In the genomic region with DNA sequence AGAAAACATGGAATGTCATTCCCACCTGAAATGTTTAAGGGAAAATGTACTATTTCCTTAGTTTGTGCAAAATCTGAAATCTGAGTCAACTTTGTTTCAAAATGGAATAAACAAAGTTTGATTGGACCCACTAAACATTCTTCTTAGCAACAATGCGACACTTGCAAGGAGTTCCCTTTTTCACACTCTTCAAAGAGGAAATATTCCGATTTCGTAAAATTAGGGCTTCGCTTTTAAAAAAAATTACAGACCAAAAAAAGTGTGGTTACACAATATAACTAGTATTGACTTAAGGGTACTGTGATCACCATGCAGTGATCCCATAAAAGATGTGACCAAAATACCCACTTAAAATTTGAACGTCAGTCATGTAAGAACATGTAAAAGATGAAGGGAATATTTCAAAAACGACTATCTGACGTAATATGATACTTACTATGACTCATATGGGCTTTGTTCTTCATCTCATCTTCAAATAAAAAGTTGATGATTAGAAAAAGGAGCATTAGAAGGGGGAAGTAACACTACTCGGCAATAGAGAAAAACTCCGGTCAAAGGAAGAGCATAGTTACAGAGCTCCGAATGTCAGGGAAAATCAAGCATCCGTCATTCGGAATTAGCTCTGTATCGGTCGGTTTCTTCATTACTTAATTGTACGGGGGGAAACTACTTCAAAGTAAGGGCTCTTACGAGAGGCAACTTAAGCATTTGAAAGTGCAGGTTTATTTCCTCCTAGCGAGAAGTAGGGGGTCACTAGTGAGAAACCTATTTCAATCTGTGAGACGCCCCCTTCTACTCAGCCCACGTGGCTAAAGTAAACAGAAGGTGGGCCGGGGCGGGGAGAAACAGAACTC, we compare ENCODE assay signal across 1 cellular context.
TF ChIP-seq lines count a peak whose summit lies in the region.

No MANE protein-coding gene starts in this region.

TF ChIP-seq in GM12878, 131 proteins besides CTCF, POLR2A, EP300 and RAD21 (continued from another document and continues in another):
- TF ChIP-seq FOXM1 (IDR thresholded peaks at IDR 0.05; ENCODE audit: low read depth, low read length), result peak; percentile 37; the same call in 1 of the 2 replicates
- no peak for TF ChIP-seq PRDM15 (CRISPR knock-in tag; IDR thresholded peaks at IDR 0.05)
- TF ChIP-seq KDM1A (IDR thresholded peaks at IDR 0.05; ENCODE audit: borderline replicate concordance), result no peak
- peak in 1 of 2 experiments; percentile 19; a peak in 1 of 4 replicates for TF ChIP-seq IKZF2 (IDR thresholded peaks at IDR 0.05)
- no peak for TF ChIP-seq SREBF2 (IDR thresholded peaks at IDR 0.05; ENCODE audit: low read length)
- peak; percentile 33; the same call in 1 of the 2 replicates for TF ChIP-seq RUNX3 (IDR thresholded peaks at IDR 0.05; ENCODE audit: low read length)
- 0 out of 2 replicates have a peak, but pooled peaks have one; percentile 32 for TF ChIP-seq MTA3 (IDR thresholded peaks at IDR 0.05; ENCODE audit: borderline replicate concordance, low read length)
- TF ChIP-seq, protein P1, sequence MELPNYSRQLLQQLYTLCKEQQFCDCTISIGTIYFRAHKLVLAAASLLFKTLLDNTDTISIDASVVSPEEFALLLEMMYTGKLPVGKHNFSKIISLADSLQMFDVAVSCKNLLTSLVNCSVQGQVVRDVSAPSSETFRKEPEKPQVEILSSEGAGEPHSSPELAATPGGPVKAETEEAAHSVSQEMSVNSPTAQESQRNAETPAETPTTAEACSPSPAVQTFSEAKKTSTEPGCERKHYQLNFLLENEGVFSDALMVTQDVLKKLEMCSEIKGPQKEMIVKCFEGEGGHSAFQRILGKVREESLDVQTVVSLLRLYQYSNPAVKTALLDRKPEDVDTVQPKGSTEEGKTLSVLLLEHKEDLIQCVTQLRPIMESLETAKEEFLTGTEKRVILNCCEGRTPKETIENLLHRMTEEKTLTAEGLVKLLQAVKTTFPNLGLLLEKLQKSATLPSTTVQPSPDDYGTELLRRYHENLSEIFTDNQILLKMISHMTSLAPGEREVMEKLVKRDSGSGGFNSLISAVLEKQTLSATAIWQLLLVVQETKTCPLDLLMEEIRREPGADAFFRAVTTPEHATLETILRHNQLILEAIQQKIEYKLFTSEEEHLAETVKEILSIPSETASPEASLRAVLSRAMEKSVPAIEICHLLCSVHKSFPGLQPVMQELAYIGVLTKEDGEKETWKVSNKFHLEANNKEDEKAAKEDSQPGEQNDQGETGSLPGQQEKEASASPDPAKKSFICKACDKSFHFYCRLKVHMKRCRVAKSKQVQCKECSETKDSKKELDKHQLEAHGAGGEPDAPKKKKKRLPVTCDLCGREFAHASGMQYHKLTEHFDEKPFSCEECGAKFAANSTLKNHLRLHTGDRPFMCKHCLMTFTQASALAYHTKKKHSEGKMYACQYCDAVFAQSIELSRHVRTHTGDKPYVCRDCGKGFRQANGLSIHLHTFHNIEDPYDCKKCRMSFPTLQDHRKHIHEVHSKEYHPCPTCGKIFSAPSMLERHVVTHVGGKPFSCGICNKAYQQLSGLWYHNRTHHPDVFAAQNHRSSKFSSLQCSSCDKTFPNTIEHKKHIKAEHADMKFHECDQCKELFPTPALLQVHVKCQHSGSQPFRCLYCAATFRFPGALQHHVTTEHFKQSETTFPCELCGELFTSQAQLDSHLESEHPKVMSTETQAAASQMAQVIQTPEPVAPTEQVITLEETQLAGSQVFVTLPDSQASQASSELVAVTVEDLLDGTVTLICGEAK (IDR thresholded peaks at IDR 0.05; ENCODE audit: borderline replicate concordance), result no peak
- TF ChIP-seq NBN (IDR thresholded peaks at IDR 0.05), result no peak
- no peak for TF ChIP-seq MEF2B (IDR thresholded peaks at IDR 0.05; ENCODE audit: partially characterized antibody, poor library complexity, severe bottlenecking)
- TF ChIP-seq, protein P2, sequence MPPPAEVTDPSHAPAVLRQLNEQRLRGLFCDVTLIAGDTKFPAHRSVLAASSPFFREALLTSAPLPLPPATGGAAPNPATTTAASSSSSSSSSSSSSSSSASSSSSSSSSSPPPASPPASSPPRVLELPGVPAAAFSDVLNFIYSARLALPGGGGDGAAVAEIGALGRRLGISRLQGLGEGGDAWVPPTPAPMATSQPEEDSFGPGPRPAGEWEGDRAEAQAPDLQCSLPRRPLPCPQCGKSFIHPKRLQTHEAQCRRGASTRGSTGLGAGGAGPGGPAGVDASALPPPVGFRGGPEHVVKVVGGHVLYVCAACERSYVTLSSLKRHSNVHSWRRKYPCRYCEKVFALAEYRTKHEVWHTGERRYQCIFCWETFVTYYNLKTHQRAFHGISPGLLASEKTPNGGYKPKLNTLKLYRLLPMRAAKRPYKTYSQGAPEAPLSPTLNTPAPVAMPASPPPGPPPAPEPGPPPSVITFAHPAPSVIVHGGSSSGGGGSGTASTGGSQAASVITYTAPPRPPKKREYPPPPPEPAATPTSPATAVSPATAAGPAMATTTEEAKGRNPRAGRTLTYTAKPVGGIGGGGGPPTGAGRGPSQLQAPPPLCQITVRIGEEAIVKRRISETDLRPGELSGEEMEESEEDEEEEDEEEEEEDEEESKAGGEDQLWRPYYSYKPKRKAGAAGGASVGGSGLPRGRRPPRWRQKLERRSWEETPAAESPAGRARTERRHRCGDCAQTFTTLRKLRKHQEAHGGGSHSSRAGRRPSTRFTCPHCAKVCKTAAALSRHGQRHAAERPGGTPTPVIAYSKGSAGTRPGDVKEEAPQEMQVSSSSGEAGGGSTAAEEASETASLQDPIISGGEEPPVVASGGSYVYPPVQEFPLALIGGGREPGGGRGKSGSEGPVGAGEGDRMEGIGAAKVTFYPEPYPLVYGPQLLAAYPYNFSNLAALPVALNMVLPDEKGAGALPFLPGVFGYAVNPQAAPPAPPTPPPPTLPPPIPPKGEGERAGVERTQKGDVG (CRISPR knock-in tag; IDR thresholded peaks at IDR 0.05), result no peak
- no peak for TF ChIP-seq STAT1 (conservative IDR thresholded peaks at IDR 0.05)
- TF ChIP-seq, protein P3, sequence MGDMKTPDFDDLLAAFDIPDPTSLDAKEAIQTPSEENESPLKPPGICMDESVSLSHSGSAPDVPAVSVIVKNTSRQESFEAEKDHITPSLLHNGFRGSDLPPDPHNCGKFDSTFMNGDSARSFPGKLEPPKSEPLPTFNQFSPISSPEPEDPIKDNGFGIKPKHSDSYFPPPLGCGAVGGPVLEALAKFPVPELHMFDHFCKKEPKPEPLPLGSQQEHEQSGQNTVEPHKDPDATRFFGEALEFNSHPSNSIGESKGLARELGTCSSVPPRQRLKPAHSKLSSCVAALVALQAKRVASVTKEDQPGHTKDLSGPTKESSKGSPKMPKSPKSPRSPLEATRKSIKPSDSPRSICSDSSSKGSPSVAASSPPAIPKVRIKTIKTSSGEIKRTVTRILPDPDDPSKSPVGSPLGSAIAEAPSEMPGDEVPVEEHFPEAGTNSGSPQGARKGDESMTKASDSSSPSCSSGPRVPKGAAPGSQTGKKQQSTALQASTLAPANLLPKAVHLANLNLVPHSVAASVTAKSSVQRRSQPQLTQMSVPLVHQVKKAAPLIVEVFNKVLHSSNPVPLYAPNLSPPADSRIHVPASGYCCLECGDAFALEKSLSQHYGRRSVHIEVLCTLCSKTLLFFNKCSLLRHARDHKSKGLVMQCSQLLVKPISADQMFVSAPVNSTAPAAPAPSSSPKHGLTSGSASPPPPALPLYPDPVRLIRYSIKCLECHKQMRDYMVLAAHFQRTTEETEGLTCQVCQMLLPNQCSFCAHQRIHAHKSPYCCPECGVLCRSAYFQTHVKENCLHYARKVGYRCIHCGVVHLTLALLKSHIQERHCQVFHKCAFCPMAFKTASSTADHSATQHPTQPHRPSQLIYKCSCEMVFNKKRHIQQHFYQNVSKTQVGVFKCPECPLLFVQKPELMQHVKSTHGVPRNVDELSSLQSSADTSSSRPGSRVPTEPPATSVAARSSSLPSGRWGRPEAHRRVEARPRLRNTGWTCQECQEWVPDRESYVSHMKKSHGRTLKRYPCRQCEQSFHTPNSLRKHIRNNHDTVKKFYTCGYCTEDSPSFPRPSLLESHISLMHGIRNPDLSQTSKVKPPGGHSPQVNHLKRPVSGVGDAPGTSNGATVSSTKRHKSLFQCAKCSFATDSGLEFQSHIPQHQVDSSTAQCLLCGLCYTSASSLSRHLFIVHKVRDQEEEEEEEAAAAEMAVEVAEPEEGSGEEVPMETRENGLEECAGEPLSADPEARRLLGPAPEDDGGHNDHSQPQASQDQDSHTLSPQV (IDR thresholded peaks at IDR 0.05), result no peak
- TF ChIP-seq HCFC1 (IDR thresholded peaks at IDR 0.05; ENCODE audit: low read length), result no peak
- TF ChIP-seq MXI1 (IDR thresholded peaks at IDR 0.05; ENCODE audit: low read depth, low read length), result no peak
- no peak for TF ChIP-seq WRNIP1 (IDR thresholded peaks at IDR 0.05; ENCODE audit: borderline replicate concordance, low read depth, low read length)
- no peak for TF ChIP-seq YY1 (IDR thresholded peaks at IDR 0.05; ENCODE audit: low read depth, low read length)
- TF ChIP-seq EZH2 (IDR thresholded peaks at IDR 0.05; ENCODE audit: borderline replicate concordance, control insufficient read depth, low read depth, low read length), result no peak
- no peak for TF ChIP-seq YBX1 (IDR thresholded peaks at IDR 0.05)
- no peak for TF ChIP-seq PAX8 (IDR thresholded peaks at IDR 0.05)
- TF ChIP-seq POLR2AphosphoS2 (IDR thresholded peaks at IDR 0.05; ENCODE audit: low read depth, low read length), result no peak
- TF ChIP-seq BMI1 (IDR thresholded peaks at IDR 0.05; ENCODE audit: borderline replicate concordance), result 0 out of 2 replicates have a peak, but pooled peaks have one; percentile 20
- TF ChIP-seq PML (IDR thresholded peaks at IDR 0.05; ENCODE audit: low read length), result no peak
- no peak for TF ChIP-seq BRCA1 (IDR thresholded peaks at IDR 0.05; ENCODE audit: low read depth, low read length)
- TF ChIP-seq, protein P4, sequence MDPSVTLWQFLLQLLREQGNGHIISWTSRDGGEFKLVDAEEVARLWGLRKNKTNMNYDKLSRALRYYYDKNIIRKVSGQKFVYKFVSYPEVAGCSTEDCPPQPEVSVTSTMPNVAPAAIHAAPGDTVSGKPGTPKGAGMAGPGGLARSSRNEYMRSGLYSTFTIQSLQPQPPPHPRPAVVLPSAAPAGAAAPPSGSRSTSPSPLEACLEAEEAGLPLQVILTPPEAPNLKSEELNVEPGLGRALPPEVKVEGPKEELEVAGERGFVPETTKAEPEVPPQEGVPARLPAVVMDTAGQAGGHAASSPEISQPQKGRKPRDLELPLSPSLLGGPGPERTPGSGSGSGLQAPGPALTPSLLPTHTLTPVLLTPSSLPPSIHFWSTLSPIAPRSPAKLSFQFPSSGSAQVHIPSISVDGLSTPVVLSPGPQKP (IDR thresholded peaks at IDR 0.05; ENCODE audit: low read depth, low read length), result no peak
- no peak for TF ChIP-seq KAT2A (conservative IDR thresholded peaks at IDR 0.05; ENCODE audit: control insufficient read depth, low read depth, low read length)
- peak; percentile 67; the same call in 1 of the 2 replicates for TF ChIP-seq TCF7 (IDR thresholded peaks at IDR 0.05; ENCODE audit: borderline replicate concordance)
- TF ChIP-seq, protein P5, sequence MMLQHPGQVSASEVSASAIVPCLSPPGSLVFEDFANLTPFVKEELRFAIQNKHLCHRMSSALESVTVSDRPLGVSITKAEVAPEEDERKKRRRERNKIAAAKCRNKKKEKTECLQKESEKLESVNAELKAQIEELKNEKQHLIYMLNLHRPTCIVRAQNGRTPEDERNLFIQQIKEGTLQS (IDR thresholded peaks at IDR 0.05; ENCODE audit: borderline replicate concordance, extremely low read depth, low read depth, low read length), result no peak
- TF ChIP-seq NR2C1 (IDR thresholded peaks at IDR 0.05), result no peak
- TF ChIP-seq JUND (IDR thresholded peaks at IDR 0.05; ENCODE audit: low read depth, low read length), result no peak
- TF ChIP-seq SIX5 (IDR thresholded peaks at IDR 0.05; ENCODE audit: low read depth, low read length, severe bottlenecking), result no peak
- no peak for TF ChIP-seq E2F8 (IDR thresholded peaks at IDR 0.05; ENCODE audit: low read depth, partially characterized antibody)
- TF ChIP-seq, protein P6, sequence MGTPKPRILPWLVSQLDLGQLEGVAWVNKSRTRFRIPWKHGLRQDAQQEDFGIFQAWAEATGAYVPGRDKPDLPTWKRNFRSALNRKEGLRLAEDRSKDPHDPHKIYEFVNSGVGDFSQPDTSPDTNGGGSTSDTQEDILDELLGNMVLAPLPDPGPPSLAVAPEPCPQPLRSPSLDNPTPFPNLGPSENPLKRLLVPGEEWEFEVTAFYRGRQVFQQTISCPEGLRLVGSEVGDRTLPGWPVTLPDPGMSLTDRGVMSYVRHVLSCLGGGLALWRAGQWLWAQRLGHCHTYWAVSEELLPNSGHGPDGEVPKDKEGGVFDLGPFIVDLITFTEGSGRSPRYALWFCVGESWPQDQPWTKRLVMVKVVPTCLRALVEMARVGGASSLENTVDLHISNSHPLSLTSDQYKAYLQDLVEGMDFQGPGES (IDR thresholded peaks at IDR 0.05), result no peak
